Comparison of ENCODE assay signal across 17 cellular contexts in the genomic region with DNA sequence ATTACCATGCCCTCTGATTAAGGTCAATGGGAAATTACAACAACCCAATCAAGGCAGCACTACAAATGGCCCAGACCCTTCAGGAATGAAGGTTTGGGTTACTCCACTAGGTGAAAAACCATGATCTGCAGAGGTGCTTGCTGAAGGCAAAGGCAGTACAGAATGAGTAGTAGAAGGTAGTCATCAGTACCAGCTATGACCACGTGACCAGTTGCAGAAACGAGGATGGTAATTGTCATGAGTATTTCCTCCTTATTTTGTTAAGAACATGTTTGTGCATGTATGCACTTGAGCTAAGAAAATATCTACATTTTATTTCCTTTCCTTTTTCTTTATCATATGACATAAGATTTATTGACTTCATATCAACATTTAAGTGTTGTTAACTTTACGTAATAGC.
"Had no signal": no experiment of that assay in that cellular context is flagged by ENCODE, and none has a peak within 500 bp of the region (broad histone marks: within the 10 kb centered on the region; RNA-seq: fewer than 3 reads in every experiment).

No MANE protein-coding gene starts in this region.

- H3K27me3 ChIP-seq: dorsolateral prefrontal cortex, gastrocnemius medialis, neural progenitor cell, testis, tibial artery had no signal

- DNase-seq: dorsolateral prefrontal cortex; effector CD4-positive, alpha-beta T cell; gastrocnemius medialis; head of caudate nucleus; kidney; mesendoderm; midbrain; naive thymus-derived CD4-positive, alpha-beta T cell; stimulated activated CD4-positive, alpha-beta T cell treated with anti-CD3 and anti-CD28 coated beads, Interleukin-2, amount 100 ng/mL, for 24 hours; stimulated activated CD4-positive, alpha-beta T cell treated with anti-CD3 and anti-CD28 coated beads, Interleukin-4, amount 100 ng/mL, for 24 hours; stimulated activated naive CD8-positive, alpha-beta T cell treated with anti-CD3 and anti-CD28 coated beads, Interleukin-15, Interleukin-2, amounts not matched to agents 100 U/mL and 50 U/mL, for 24 hours; substantia nigra; testis; tibial artery had no signal

- H3K4me3 ChIP-seq: dorsolateral prefrontal cortex, gastrocnemius medialis, neural progenitor cell, testis, tibial artery had no signal

- H3K4me2 ChIP-seq: neural progenitor cell had no signal

- FAIRE-seq: colon, kidney had no signal

- H3K4me1 ChIP-seq: gastrocnemius medialis, neural progenitor cell, parathyroid adenoma, testis, tibial artery had no signal

- H2AFZ ChIP-seq: neural progenitor cell, parathyroid adenoma had no signal

- H3K9me3 ChIP-seq: gastrocnemius medialis, testis, tibial artery had no signal

- H3K27ac ChIP-seq: dorsolateral prefrontal cortex, gastrocnemius medialis, neural progenitor cell, parathyroid adenoma, testis, tibial artery had no signal

- H3K9ac ChIP-seq: neural progenitor cell, parathyroid adenoma had no signal

- H3K79me2 ChIP-seq: parathyroid adenoma had no signal

- H3K36me3 ChIP-seq: gastrocnemius medialis, neural progenitor cell, tibial artery had no signal
